ENCODE assay signal across 10 cellular contexts in genomic region chr3:50620420-50620819, GRCh38. TPM values are rescaled to one million over a fixed set of nuclear protein-coding genes. Genes with fewer than 3 reads are reported as not detected.
DNase-seq lines count a peak whose midpoint lies in the region; ATAC-seq and TF ChIP-seq lines count a peak whose summit lies in the region.
"Had no signal": no experiment of that assay in that cellular context is flagged by ENCODE, and none has a peak within 500 bp of the region (broad histone marks: within the 10 kb centered on the region; RNA-seq: fewer than 3 reads in every experiment).

No MANE protein-coding gene starts in this region.

- TF ChIP-seq RAD21 in SK-N-SH (IDR thresholded peaks at IDR 0.05; ENCODE audit: low read length) = no peak

- H3K79me2 ChIP-seq in SK-N-SH (ENCODE audit: insufficient read depth) = no peaks in the 10 kb centered on the region

- H3K9me3 ChIP-seq in breast epithelium (no peaks in the 10 kb centered on the region), T-helper 17 cell (ENCODE audit: control insufficient read depth, low read length, poor library complexity, severe bottlenecking) (no peaks in the 10 kb centered on the region), right atrium auricular region (no peaks in the 10 kb centered on the region), SK-N-SH (no peaks in the 10 kb centered on the region)

- 100% methylated on average over 1 of the region's 1 CpG for WGBS in SK-N-SH (ENCODE audit: low lambda C conversion rate)

- no peak for TF ChIP-seq CTCF in MCF 10A (IDR thresholded peaks at IDR 0.05; ENCODE audit: unreplicated experiment)
- TF ChIP-seq CTCF in breast epithelium (IDR thresholded peaks at IDR 0.05) = no peak
- TF ChIP-seq CTCF in right atrium auricular region (IDR thresholded peaks at IDR 0.05) = no peak
- TF ChIP-seq CTCF in brain microvascular endothelial cell (IDR thresholded peaks at IDR 0.05; ENCODE audit: low read depth, low read length, missing control alignments) = no peak
- TF ChIP-seq CTCF in SK-N-SH (IDR thresholded peaks at IDR 0.05) = no peak

- H3K9ac ChIP-seq in SK-N-SH = no peak overlapping the region

- H3K27ac Mint-ChIP-seq in MCF 10A (ENCODE audit: low read depth, unreplicated experiment) (peak overlapping the region; percentile 66), T-helper 17 cell (peak overlapping the region; percentile 91)

- peaks cover 3 to 8% of the 10 kb centered on the region in 2 donors for H3K4me1 ChIP-seq in breast epithelium
- peaks cover 0 to 74% of the 10 kb centered on the region in 2 donors for H3K4me1 ChIP-seq in right atrium auricular region
- H3K4me1 ChIP-seq in SK-N-SH (ENCODE audit: control insufficient read depth in 1 of 2, insufficient read depth in 2 of 2, low read depth in 1 of 2, low read length in 1 of 2) = peaks cover 5 to 20% of the 10 kb centered on the region in 2 experiments; a peak in 1 of 4 replicates

- CTCF ChIA-PET in MCF 10A (lab: Yijun Ruan, JAX) = interaction anchor here (0.5 to 13.5 kb wide), 7 partner anchors 16 to 819 kb away, joined by 3 to 397 read pairs (median 3); partner anchors contain the start of genes C3orf18 and HEMK1
- CTCF ChIA-PET in SK-N-SH (lab: Yijun Ruan, JAX) = interaction anchor here (1.2 to 25.1 kb wide), 6 partner anchors 11 to 752 kb away, joined by 3 to 648 read pairs (median 85); partner anchors contain the start of genes C3orf18, DOCK3 and HEMK1

- no peaks in the 10 kb centered on the region for H3K27me3 Mint-ChIP-seq in MCF 10A (ENCODE audit: insufficient read depth, unreplicated experiment)
- H3K27me3 Mint-ChIP-seq in T-helper 17 cell = no peaks in the 10 kb centered on the region

- H3K36me3 ChIP-seq in breast epithelium (no peaks in the 10 kb centered on the region), right atrium auricular region (peaks cover 6% of the 10 kb centered on the region), brain microvascular endothelial cell (replicated peaks) (no peaks in the 10 kb centered on the region), SK-N-SH (replicated peaks in 1 of 2; ENCODE audit: control insufficient read depth in 1 of 2, insufficient read depth in 2 of 2, low read length in 1 of 2) (no peaks in the 10 kb centered on the region)

- H3K4me3 Mint-ChIP-seq in MCF 10A (ENCODE audit: unreplicated experiment) = no peak overlapping the region
- H3K4me3 Mint-ChIP-seq in T-helper 17 cell = peak overlapping the region; percentile 97

- peaks cover 7% of the 10 kb centered on the region for H3F3A ChIP-seq in SK-N-SH (replicated peaks; ENCODE audit: insufficient read depth)

- intact Hi-C loops in MCF 10A (cut with micrococcal nuclease) = no loop called here
- intact Hi-C loops in breast epithelium (cut with DNase I; ENCODE audit: low total_unique reads) = no loop called here

- no peaks in the 10 kb centered on the region for H3K9me3 Mint-ChIP-seq in MCF 10A (ENCODE audit: unreplicated experiment)

- POLR2A ChIA-PET in MCF 10A (lab: Yijun Ruan, JAX) (interaction anchor here (0.7 kb wide), 1 partner anchor 196 kb away, joined by 3 read pairs; no protein-coding TSS in a partner anchor), SK-N-SH (lab: Yijun Ruan, JAX) (interaction anchor here (1.4 kb wide), 1 partner anchor 31 kb away, joined by 3 read pairs; no protein-coding TSS in a partner anchor)

- TF ChIP-seq POLR2A in breast epithelium (IDR thresholded peaks at IDR 0.05) = no peak

- no peak overlapping the region for H2AFZ ChIP-seq in SK-N-SH (ENCODE audit: low read depth)

- H3K36me3 Mint-ChIP-seq in MCF 10A (ENCODE audit: insufficient read depth, unreplicated experiment) (peaks cover 13% of the 10 kb centered on the region), T-helper 17 cell (ENCODE audit: low read depth) (peaks cover 2% of the 10 kb centered on the region)

- no peaks in the 10 kb centered on the region for H4K20me1 ChIP-seq in SK-N-SH (ENCODE audit: insufficient read depth)

- TF ChIP-seq EP300 in SK-N-SH (IDR thresholded peaks at IDR 0.05; ENCODE audit: borderline replicate concordance in 1 of 2, low read depth in 1 of 2, low read length in 1 of 2) = no peak

- H3K4me1 Mint-ChIP-seq in MCF 10A (ENCODE audit: insufficient read depth, unreplicated experiment) = peaks cover 42% of the 10 kb centered on the region
- H3K4me1 Mint-ChIP-seq in T-helper 17 cell = peaks cover 64% of the 10 kb centered on the region

- no TSS peak for BruUV-seq in MCF 10A (replicated peaks; lab: Mats Ljungman, UMichigan)

- no peak overlapping the region for H3K4me2 ChIP-seq in SK-N-SH

- ATAC-seq in T-helper 17 cell (no peak), HG03095 (IDR thresholded peaks at IDR 0.05; ENCODE audit: unreplicated experiment) (no peak)

- H3K27me3 ChIP-seq in breast epithelium (no peaks in the 10 kb centered on the region), right atrium auricular region (no peaks in the 10 kb centered on the region), brain microvascular endothelial cell (replicated peaks) (no peaks in the 10 kb centered on the region), SK-N-SH (ENCODE audit: insufficient read depth) (no peaks in the 10 kb centered on the region)

- DNase-seq in MCF 10A (ENCODE audit: unreplicated experiment) (no peak), breast epithelium (ENCODE audit: low spot score in 2 of 2) (no peak), T-helper 17 cell (no peak), right atrium auricular region (ENCODE audit: low spot score) (no peak), substantia nigra (lab: John Stamatoyannopoulos, UW) (peak in 29 of 49 donors; percentile 8 to 65 (median 39)), brain microvascular endothelial cell (no peak), SK-N-SH (no peak)
- DNase-seq: NCI-H1930, T-helper 9 cell had no signal

- in situ Hi-C loops in brain microvascular endothelial cell (cut with HindIII; ENCODE audit: low pct_ligation_motif_present, low sequenced_read_pairs) = no loop called here

- H3K27ac ChIP-seq in breast epithelium (peak overlapping the region in 1 of 2 donors; percentile 21), right atrium auricular region (peak overlapping the region; percentile 97 to 98), substantia nigra (ENCODE audit: low read depth, low read length, poor library complexity, severe bottlenecking) (peak overlapping the region; percentile 41), brain microvascular endothelial cell (no peak overlapping the region), SK-N-SH (ENCODE audit: low read depth in 2 of 2, low read length in 1 of 2) (no peak overlapping the region)

- H3K4me3 ChIP-seq in breast epithelium (no peak overlapping the region), right atrium auricular region (no peak overlapping the region), brain microvascular endothelial cell (ENCODE audit: low read depth, low read length) (no peak overlapping the region), SK-N-SH (ENCODE audit: low read depth in 2 of 2, low read length in 1 of 2) (no peak overlapping the region)

- H3K9me2 ChIP-seq in SK-N-SH = no peaks in the 10 kb centered on the region

TF ChIP-seq in SK-N-SH, 30 proteins besides CTCF, POLR2A, EP300 and RAD21 (continues in another document):
- TF ChIP-seq, protein P1, sequence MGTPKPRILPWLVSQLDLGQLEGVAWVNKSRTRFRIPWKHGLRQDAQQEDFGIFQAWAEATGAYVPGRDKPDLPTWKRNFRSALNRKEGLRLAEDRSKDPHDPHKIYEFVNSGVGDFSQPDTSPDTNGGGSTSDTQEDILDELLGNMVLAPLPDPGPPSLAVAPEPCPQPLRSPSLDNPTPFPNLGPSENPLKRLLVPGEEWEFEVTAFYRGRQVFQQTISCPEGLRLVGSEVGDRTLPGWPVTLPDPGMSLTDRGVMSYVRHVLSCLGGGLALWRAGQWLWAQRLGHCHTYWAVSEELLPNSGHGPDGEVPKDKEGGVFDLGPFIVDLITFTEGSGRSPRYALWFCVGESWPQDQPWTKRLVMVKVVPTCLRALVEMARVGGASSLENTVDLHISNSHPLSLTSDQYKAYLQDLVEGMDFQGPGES (IDR thresholded peaks at IDR 0.05; ENCODE audit: low read depth, low read length) = no peak
- TF ChIP-seq CHD2 (IDR thresholded peaks at IDR 0.05; ENCODE audit: low read length, partially characterized antibody) (no peak), FOXJ3 (CRISPR knock-in tag; IDR thresholded peaks at IDR 0.05) (no peak)

RNA-seq across cellular contexts. Expression of gene MAPKAPK3, which starts 3.5 kb away (rescaled TPM):
- total RNA-seq in MCF 10A (2022) (53.9 and 54.4 TPM in 2 replicates), breast epithelium (10 to 100 TPM; 30.4 to 38.4 (median 30.8) TPM), T-helper 17 cell (10 to 100 TPM; 44.7 to 49.2 TPM), right atrium auricular region (100 to 1,000 TPM; 148 to 187 TPM)
- 29.4 and 35.6 TPM in 2 replicates for polyA plus RNA-seq in SK-N-SH (2012; rRNA removed)
- polyA plus RNA-seq in SK-N-SH (2012; cell fraction: cytosol; rRNA removed) = 18.9 and 25.5 TPM in 2 replicates
- polyA plus RNA-seq in SK-N-SH (2012; cell fraction: nucleus; rRNA removed) = 22.6 and 25.7 TPM in 2 replicates

RNA-seq across cellular contexts. Expression of gene CISH, which starts 8.8 kb away (rescaled TPM):
- total RNA-seq in MCF 10A (2022) (0.26 and 0.59 TPM in 2 replicates), breast epithelium (10 to 100 TPM in 2 of 3 donors, 1 to 10 TPM in 1; 5.4 to 29.6 (median 17.4) TPM), T-helper 17 cell (10 to 100 TPM; 28.3 to 63.4 TPM), right atrium auricular region (1 to 10 TPM; 4.7 to 9.9 TPM)
- 2.0 and 2.6 TPM in 2 replicates for polyA plus RNA-seq in SK-N-SH (2012; rRNA removed)
- 1.2 and 1.8 TPM in 2 replicates for polyA plus RNA-seq in SK-N-SH (2012; cell fraction: cytosol; rRNA removed)
- 3.7 TPM in 2 replicates for polyA plus RNA-seq in SK-N-SH (2012; cell fraction: nucleus; rRNA removed)

RNA-seq across cellular contexts. Expression of gene HEMK1, which starts 51.1 kb away (rescaled TPM):
- total RNA-seq in MCF 10A (2022) (19.9 and 23.8 TPM in 2 replicates), breast epithelium (10 to 100 TPM in 1 of 3 donors, 1 to 10 TPM in 2; 6.1 to 10.7 (median 9.2) TPM), T-helper 17 cell (10 to 100 TPM; 22.7 to 25.1 TPM), right atrium auricular region (1 to 10 TPM; 7.2 to 9.6 TPM)
- 15.4 and 21.7 TPM in 2 replicates for polyA plus RNA-seq in SK-N-SH (2012; rRNA removed)
- 7.1 and 10.6 TPM in 2 replicates for polyA plus RNA-seq in SK-N-SH (2012; cell fraction: cytosol; rRNA removed)
- polyA plus RNA-seq in SK-N-SH (2012; cell fraction: nucleus; rRNA removed) = 82.8 and 88.7 TPM in 2 replicates

RNA-seq across cellular contexts. Expression of gene C3orf18, which starts 52.9 kb away (rescaled TPM):
- total RNA-seq in MCF 10A (2022) = 1.3 and 1.9 TPM in 2 replicates
- 10 to 100 TPM; 10.7 to 16.8 (median 15.1) TPM for total RNA-seq in breast epithelium
- total RNA-seq in T-helper 17 cell = 10 to 100 TPM; 15.0 to 17.1 TPM
- 10 to 100 TPM; 25.6 to 34.8 TPM for total RNA-seq in right atrium auricular region
- polyA plus RNA-seq in SK-N-SH (2012; rRNA removed) = 19.7 and 27.2 TPM in 2 replicates
- 11.3 and 16.2 TPM in 2 replicates for polyA plus RNA-seq in SK-N-SH (2012; cell fraction: cytosol; rRNA removed)
- polyA plus RNA-seq in SK-N-SH (2012; cell fraction: nucleus; rRNA removed) = 50.5 and 50.7 TPM in 2 replicates

RNA-seq across cellular contexts. Expression of gene DOCK3, which starts 54.3 kb away (rescaled TPM):
- total RNA-seq in MCF 10A (2022) = 0.14 and 0.34 TPM in 2 replicates
- total RNA-seq in breast epithelium = under 1 TPM; 0.64 to 0.73 (median 0.66) TPM
- total RNA-seq in T-helper 17 cell = 1 to 10 TPM; 1.9 to 3.2 TPM
- total RNA-seq in right atrium auricular region = 1 to 10 TPM; 2.7 to 4.6 TPM
- polyA plus RNA-seq in SK-N-SH (2012; rRNA removed) = 0.05 TPM in 2 replicates
- 0.04 and 0.05 TPM in 2 replicates for polyA plus RNA-seq in SK-N-SH (2012; cell fraction: cytosol; rRNA removed)
- 0.16 and 0.19 TPM in 2 replicates for polyA plus RNA-seq in SK-N-SH (2012; cell fraction: nucleus; rRNA removed)

Comparison
In these comparisons a context has a peak if more than half of its experiments do, and no peak if none do; other contexts are left out.
1. DNase-seq: peak in substantia nigra (29 of 49); none in MCF 10A (single experiment), breast epithelium (0 of 2), T-helper 17 cell (0 of 3), right atrium auricular region (single experiment), brain microvascular endothelial cell (single experiment) and SK-N-SH (single experiment).
2. H3K27ac ChIP-seq: peak in right atrium auricular region (2 of 2) and substantia nigra (single experiment); none in brain microvascular endothelial cell (single experiment) and SK-N-SH (0 of 2).